In the genomic region with DNA sequence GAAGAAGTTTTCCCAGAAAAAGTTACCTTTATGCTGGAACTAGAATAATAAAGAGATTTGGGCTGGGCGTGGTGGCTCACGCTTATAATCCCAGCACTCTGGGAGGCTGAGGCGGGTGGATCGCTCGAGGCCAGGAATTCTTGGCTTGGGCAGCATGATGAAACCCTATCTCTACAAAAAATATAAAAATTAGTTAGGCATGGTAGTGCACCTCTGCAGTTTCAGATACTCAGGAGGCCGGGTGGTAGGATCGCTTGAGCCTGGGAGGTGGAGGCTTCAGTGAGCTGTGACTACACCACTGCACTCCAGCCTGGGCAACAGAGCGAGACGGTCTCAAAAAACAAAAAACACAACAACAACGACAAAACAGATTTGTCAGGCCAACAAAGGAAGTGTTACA, we compare ENCODE assay signal across 21 cellular contexts.
DNase-seq lines count a peak whose midpoint lies in the region; ATAC-seq, FAIRE-seq and TF ChIP-seq lines count a peak whose summit lies in the region.
"Had no signal": no experiment of that assay in that cellular context is flagged by ENCODE, and none has a peak within 500 bp of the region (broad histone marks: within the 10 kb centered on the region; RNA-seq: fewer than 3 reads in every experiment).

No MANE protein-coding gene starts in this region.

- ATAC-seq in right cardiac atrium (no peak), K562 (no peak)
- ATAC-seq in activated naive CD4-positive, alpha-beta T cell treated with anti-CD3 and anti-CD28 coated beads, Interleukin-2, amount 50 U/mL, for 72 hours: no peak

- TF ChIP-seq CTCF in right atrium auricular region (IDR thresholded peaks at IDR 0.05) (no peak), K562 (IDR thresholded peaks at IDR 0.05 in 2 of 3, conservative IDR thresholded peaks at IDR 0.05 in 1 of 3; ENCODE audit: insufficient read depth in 2 of 3, low read depth in 1 of 3, low read length in 3 of 3) (no peak), kidney (IDR thresholded peaks at IDR 0.05; ENCODE audit: borderline replicate concordance, extremely low read depth, insufficient read depth) (no peak), transverse colon (IDR thresholded peaks at IDR 0.05) (no peak)

- H3K27ac Mint-ChIP-seq in activated naive CD4-positive, alpha-beta T cell treated with anti-CD3 and anti-CD28 coated beads, Interleukin-2, amount 50 U/mL, for 72 hours: no peak overlapping the region
- H3K27ac Mint-ChIP-seq: activated CD8-positive, alpha-beta T cell treated with anti-CD3 and anti-CD28 coated beads, Interleukin-2, amount 10 ng/mL, durations not matched to agents 7 days and 5 days; activated naive CD8-positive, alpha-beta T cell treated with anti-CD3 and anti-CD28 coated beads for 36 hours; activated T-cell treated with anti-CD3 and anti-CD28 coated beads, Interleukin-2, amount 50 U/mL, for 72 hours; stimulated activated naive B cell treated with anti-CD40 and anti-IgM and Interleukin-4, amounts not matched to agents 10 μg/mL and 1 μg/mL and 100 μg/mL, for 72 hours; WTC11 had no signal

- H3K9ac ChIP-seq in K562 (ENCODE audit: insufficient read depth in 1 of 2, low read depth in 2 of 2, low read length in 2 of 2) (no peak overlapping the region), kidney (ENCODE audit: low read length in 2 of 2) (no peak overlapping the region)

- no peaks in the 10 kb centered on the region for H3K79me2 ChIP-seq in K562 (ENCODE audit: control insufficient read depth, insufficient read depth, low read length)

- no peaks in the 10 kb centered on the region for H3K36me3 ChIP-seq in right atrium auricular region
- H3K36me3 ChIP-seq in K562 (ENCODE audit: control insufficient read depth, insufficient read depth, low read length): no peaks in the 10 kb centered on the region
- no peaks in the 10 kb centered on the region for H3K36me3 ChIP-seq in kidney (ENCODE audit: control insufficient read depth in 1 of 2, insufficient read depth in 2 of 2, low read length in 2 of 2)
- no peaks in the 10 kb centered on the region for H3K36me3 ChIP-seq in transverse colon
- H3K36me3 ChIP-seq: prostate gland, upper lobe of left lung had no signal

- no peak for TF ChIP-seq EP300 in K562 (IDR thresholded peaks at IDR 0.05; ENCODE audit: low read length)
- TF ChIP-seq EP300 in transverse colon (IDR thresholded peaks at IDR 0.05; ENCODE audit: low read depth): no peak

- TF ChIP-seq RAD21 in K562 (CRISPR knock-in tag; conservative IDR thresholded peaks at IDR 0.05 in 1 of 2, IDR thresholded peaks at IDR 0.05 in 1 of 2): no peak

- H3K4me3 ChIP-seq in right cardiac atrium (ENCODE audit: low read length) (peak overlapping the region; percentile 25), right atrium auricular region (peak overlapping the region in 1 of 2 donors; percentile 7), K562 (no peak overlapping the region), kidney (ENCODE audit: low read length in 2 of 2) (peak overlapping the region; percentile 32 to 44), transverse colon (no peak overlapping the region)
- H3K4me3 ChIP-seq: body of pancreas, prostate gland, upper lobe of left lung had no signal

- H3K27me3 ChIP-seq in right cardiac atrium (ENCODE audit: control insufficient read depth, insufficient read depth): no peaks in the 10 kb centered on the region
- no peaks in the 10 kb centered on the region for H3K27me3 ChIP-seq in right atrium auricular region
- H3K27me3 ChIP-seq in K562 (ENCODE audit: control insufficient read depth in 2 of 2, insufficient read depth in 2 of 2, low read length in 2 of 2): no peaks in the 10 kb centered on the region
- H3K27me3 ChIP-seq in transverse colon: no peaks in the 10 kb centered on the region
- H3K27me3 ChIP-seq: body of pancreas, upper lobe of left lung had no signal

- BruUV-seq in K562 (replicated peaks; lab: Mats Ljungman, UMichigan): no TSS peak

- CTCF ChIA-PET in K562 (lab: Yijun Ruan, JAX; ENCODE audit: low intra/inter-chr PET ratio): no interaction called here

- intact Hi-C loops in right cardiac atrium (cut with DNase I) (no loop called here), K562 (cut with micrococcal nuclease) (no loop called here), kidney (cut with DNase I) (no loop called here), transverse colon (cut with DNase I; ENCODE audit: low total_unique reads) (no loop called here)

- H3K27ac ChIP-seq in right cardiac atrium (ENCODE audit: low read length) (peak overlapping the region; percentile 13), right atrium auricular region (no peak overlapping the region), K562 (ENCODE audit: extremely low read depth, low read depth, low read length) (no peak overlapping the region), kidney (ENCODE audit: low read depth in 2 of 2, low read length in 2 of 2) (peak overlapping the region in 1 of 2 donors; percentile 16), transverse colon (peak overlapping the region; percentile 50 to 68 (median 64))
- H3K27ac ChIP-seq: body of pancreas, prostate gland, upper lobe of left lung had no signal

- H3K36me3 Mint-ChIP-seq in activated naive CD4-positive, alpha-beta T cell treated with anti-CD3 and anti-CD28 coated beads, Interleukin-2, amount 50 U/mL, for 72 hours: no peaks in the 10 kb centered on the region
- H3K36me3 Mint-ChIP-seq: stimulated activated naive B cell treated with anti-CD40 and anti-IgM and Interleukin-4, amounts not matched to agents 10 μg/mL and 1 μg/mL and 100 μg/mL, for 72 hours had no signal

- no peaks in the 10 kb centered on the region for H4K20me1 ChIP-seq in K562 (replicated peaks; ENCODE audit: control insufficient read depth, insufficient read depth, low read length)

- no peaks in the 10 kb centered on the region for H3K9me3 Mint-ChIP-seq in activated naive CD4-positive, alpha-beta T cell treated with anti-CD3 and anti-CD28 coated beads, Interleukin-2, amount 50 U/mL, for 72 hours
- H3K9me3 Mint-ChIP-seq: activated naive CD8-positive, alpha-beta T cell treated with anti-CD3 and anti-CD28 coated beads for 36 hours; activated T-cell treated with anti-CD3 and anti-CD28 coated beads, Interleukin-2, amount 50 U/mL, for 72 hours had no signal

- H3K9me1 ChIP-seq in K562 (ENCODE audit: control insufficient read depth, insufficient read depth, low read length): no peaks in the 10 kb centered on the region

- peak overlapping the region; percentile 87 for H2AFZ ChIP-seq in K562 (ENCODE audit: low read depth, low read length)

- H3K4me2 ChIP-seq in K562 (ENCODE audit: insufficient read depth, low read length): no peak overlapping the region

- no peaks in the 10 kb centered on the region for H3K9me3 ChIP-seq in right cardiac atrium (ENCODE audit: control insufficient read depth, low read length)
- H3K9me3 ChIP-seq in right atrium auricular region: no peaks in the 10 kb centered on the region
- H3K9me3 ChIP-seq in K562 (replicated peaks; ENCODE audit: control insufficient read depth, insufficient read depth, low read depth, low read length): no peaks in the 10 kb centered on the region
- H3K9me3 ChIP-seq in kidney (ENCODE audit: control insufficient read depth in 1 of 2, low read length in 2 of 2): no peaks in the 10 kb centered on the region
- H3K9me3 ChIP-seq in transverse colon: no peaks in the 10 kb centered on the region
- H3K9me3 ChIP-seq: body of pancreas, prostate gland, upper lobe of left lung had no signal

- H3K4me1 ChIP-seq in right cardiac atrium (ENCODE audit: control insufficient read depth, insufficient read depth, low read length) (no peaks in the 10 kb centered on the region), right atrium auricular region (no peaks in the 10 kb centered on the region), K562 (replicated peaks in 1 of 2; ENCODE audit: control insufficient read depth in 2 of 2, insufficient read depth in 2 of 2, low read length in 2 of 2) (peaks cover 27 to 53% of the 10 kb centered on the region in 2 experiments), kidney (ENCODE audit: control insufficient read depth in 1 of 2, insufficient read depth in 1 of 2, low read depth in 1 of 2, low read length in 2 of 2) (peaks cover 3 to 4% of the 10 kb centered on the region in 2 donors), transverse colon (peaks cover 3 to 46% (median 20%) of the 10 kb centered on the region in 4 donors)
- H3K4me1 ChIP-seq: body of pancreas, prostate gland, upper lobe of left lung had no signal

- no peak for DNase-seq in right cardiac atrium
- no peak for DNase-seq in right atrium auricular region (ENCODE audit: low spot score)
- DNase-seq in K562 (ENCODE audit: extremely low read depth in 1 of 4, low spot score in 3 of 4): no peak
- DNase-seq in kidney: no peak
- DNase-seq in transverse colon: no peak
- DNase-seq in NCI-H69 (lab: John Stamatoyannopoulos, UW): no peak
- DNase-seq in activated naive CD4-positive, alpha-beta T cell treated with anti-CD3 and anti-CD28 coated beads, Interleukin-2, amount 50 U/mL, for 72 hours (ENCODE audit: low spot score in 2 of 2): no peak
- DNase-seq in NK-92 treated with Interleukin-12 subunit alpha and Interleukin-12 subunit beta, amount 100 ng/mL, for 24 hours (lab: John Stamatoyannopoulos, UW): no peak
- DNase-seq: cortex of kidney; DMS79; NCI-H1930; NCI-H446 treated with DMSO at 0.1 percent for 48 hours; stimulated activated naive B cell treated with anti-CD40 and anti-IgM and Interleukin-4, amounts not matched to agents 10 μg/mL and 1 μg/mL and 100 μg/mL, for 72 hours had no signal

- POLR2A ChIA-PET in K562 (lab: Yijun Ruan, JAX): no interaction called here

- WGBS in right cardiac atrium: 74% methylated on average over 10 of the region's 10 CpGs
- WGBS in K562 (ENCODE audit: insufficient coverage, low coverage, missing lambda C conversion rate): 74% methylated on average over 10 of the region's 10 CpGs
- WGBS in transverse colon (ENCODE audit: low coverage in 1 of 2), 2 donors: 64 to 74% methylated on average over 10 of the region's 10 CpGs

- FAIRE-seq in K562 (lab: Jason Lieb, UNC) (no peak), kidney (lab: Jason Lieb, UNC) (no peak)
- FAIRE-seq: islet of Langerhans had no signal

- in situ Hi-C loops in K562 (cut with MboI) (no loop called here), transverse colon (cut with MboI; ENCODE audit: low pct_ligation_motif_present in 1 of 4, low pct_unique_long_range_greater_than_20kb in 1 of 4, low sequenced_read_pairs in 3 of 4) (no loop called here)

- TF ChIP-seq POLR2A in K562 (conservative IDR thresholded peaks at IDR 0.05) (no peak), transverse colon (IDR thresholded peaks at IDR 0.05) (no peak)

TF ChIP-seq in K562, 482 proteins besides CTCF, POLR2A, EP300 and RAD21:
- TF ChIP-seq ZNF644 (tag; IDR thresholded peaks at IDR 0.05; ENCODE audit: low read depth): no peak
- TF ChIP-seq, protein P1, sequence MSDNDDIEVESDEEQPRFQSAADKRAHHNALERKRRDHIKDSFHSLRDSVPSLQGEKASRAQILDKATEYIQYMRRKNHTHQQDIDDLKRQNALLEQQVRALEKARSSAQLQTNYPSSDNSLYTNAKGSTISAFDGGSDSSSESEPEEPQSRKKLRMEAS (CRISPR knock-in tag; IDR thresholded peaks at IDR 0.05): no peak
- no peak for TF ChIP-seq U2AF2 (optimal IDR thresholded peaks at IDR 0.05; ENCODE audit: low read depth, low read length)

Comparison
In these comparisons a context has a peak if more than half of its experiments do, and no peak if none do; other contexts are left out.
1. H3K27ac ChIP-seq: peak in right cardiac atrium (single experiment) and transverse colon (4 of 4); none in right atrium auricular region (0 of 2) and K562 (single experiment).
2. H3K4me3 ChIP-seq: peak in right cardiac atrium (single experiment) and kidney (2 of 2); none in K562 (single experiment) and transverse colon (0 of 4).